Comparison of ENCODE assay signal across 9 cellular contexts in genomic region chr14:75127903-75128595, GRCh38. TPM values are rescaled to one million over a fixed set of nuclear protein-coding genes. Genes with fewer than 3 reads are reported as not detected.
DNase-seq lines count a peak whose midpoint lies in the region; ATAC-seq and TF ChIP-seq lines count a peak whose summit lies in the region.
"Had no signal": no experiment of that assay in that cellular context is flagged by ENCODE, and none has a peak within 500 bp of the region (broad histone marks: within the 10 kb centered on the region; RNA-seq: fewer than 3 reads in every experiment).

No MANE protein-coding gene starts in this region.

- peaks cover 33% of the 10 kb centered on the region for H3K36me3 Mint-ChIP-seq in activated CD4-positive, alpha-beta T cell treated with anti-CD3 and anti-CD28 coated beads, Interleukin-2, amount 10 ng/mL, durations not matched to agents 24 days and 14 days (ENCODE audit: low read depth)
- peaks cover 21% of the 10 kb centered on the region for H3K36me3 Mint-ChIP-seq in activated CD8-positive, alpha-beta T cell treated with anti-CD3 and anti-CD28 coated beads for 36 hours (ENCODE audit: low read depth)

- H3K4me3 Mint-ChIP-seq in activated CD4-positive, alpha-beta T cell treated with anti-CD3 and anti-CD28 coated beads, Interleukin-2, amount 10 ng/mL, durations not matched to agents 24 days and 14 days, result peak overlapping the region; percentile 97
- H3K4me3 Mint-ChIP-seq in activated CD8-positive, alpha-beta T cell treated with anti-CD3 and anti-CD28 coated beads for 36 hours, result peak overlapping the region; percentile 99

- peaks cover 35% of the 10 kb centered on the region for H3K4me1 Mint-ChIP-seq in activated CD4-positive, alpha-beta T cell treated with anti-CD3 and anti-CD28 coated beads, Interleukin-2, amount 10 ng/mL, durations not matched to agents 24 days and 14 days
- peaks cover 41% of the 10 kb centered on the region for H3K4me1 Mint-ChIP-seq in activated CD8-positive, alpha-beta T cell treated with anti-CD3 and anti-CD28 coated beads for 36 hours (ENCODE audit: low read depth)

- no peak overlapping the region for H3K27ac ChIP-seq in iPS-20b (ENCODE audit: low read length)
- no peak overlapping the region for H3K27ac ChIP-seq in subcutaneous abdominal adipose tissue (ENCODE audit: low read depth, low read length)

- no peaks in the 10 kb centered on the region for H3K9me3 Mint-ChIP-seq in activated CD4-positive, alpha-beta T cell treated with anti-CD3 and anti-CD28 coated beads, Interleukin-2, amount 10 ng/mL, durations not matched to agents 24 days and 14 days
- no peaks in the 10 kb centered on the region for H3K9me3 Mint-ChIP-seq in activated CD8-positive, alpha-beta T cell treated with anti-CD3 and anti-CD28 coated beads for 36 hours

- H3K9me3 ChIP-seq in iPS-20b (ENCODE audit: insufficient read depth, low read depth, low read length) (no peaks in the 10 kb centered on the region), subcutaneous abdominal adipose tissue (ENCODE audit: control insufficient read depth in 5 of 5, low read length in 5 of 5) (no peaks in the 10 kb centered on the region)

- TF ChIP-seq CTCF in activated CD8-positive, alpha-beta T cell treated with anti-CD3 and anti-CD28 coated beads for 36 hours (IDR thresholded peaks at IDR 0.05), result no peak

- DNase-seq in activated CD4-positive, alpha-beta T cell treated with anti-CD3 and anti-CD28 coated beads, Interleukin-2, amount 10 ng/mL, durations not matched to agents 24 days and 14 days, result no peak
- DNase-seq in activated CD4-positive, alpha-beta T cell treated with anti-CD3 and anti-CD28 coated beads for 4 hours, result no peak
- DNase-seq in activated CD8-positive, alpha-beta T cell treated with anti-CD3 and anti-CD28 coated beads for 36 hours, result no peak
- DNase-seq in HuH-7.5 (ENCODE audit: low spot score), result no peak
- DNase-seq: activated gamma-delta T cell treated with Interleukin-2 at 50 U/mL for 16 hours had no signal

- H3K9ac ChIP-seq in iPS-20b (ENCODE audit: low read depth, low read length), result peak overlapping the region; percentile 93; the same call in 1 of the 2 replicates
- peak overlapping the region in 4 of 5 donors; percentile 21 to 95 (median 86) for H3K9ac ChIP-seq in subcutaneous abdominal adipose tissue (ENCODE audit: low read length in 5 of 5)

- no peaks in the 10 kb centered on the region for H3K27me3 ChIP-seq in iPS-20b (ENCODE audit: insufficient read depth, low read length)
- no peaks in the 10 kb centered on the region for H3K27me3 ChIP-seq in subcutaneous abdominal adipose tissue (ENCODE audit: control insufficient read depth in 5 of 5, insufficient read depth in 4 of 5, low read length in 5 of 5)

- peaks cover 10% of the 10 kb centered on the region; the same call in 1 of the 2 replicates for H3K4me1 ChIP-seq in iPS-20b (ENCODE audit: insufficient read depth, low read length)
- H3K4me1 ChIP-seq in subcutaneous abdominal adipose tissue (ENCODE audit: control insufficient read depth in 5 of 5, insufficient read depth in 5 of 5, low read length in 5 of 5), result peaks cover 0 to 40% (median 39%) of the 10 kb centered on the region in 5 donors

- H3K27me3 Mint-ChIP-seq in activated CD4-positive, alpha-beta T cell treated with anti-CD3 and anti-CD28 coated beads, Interleukin-2, amount 10 ng/mL, durations not matched to agents 24 days and 14 days, result no peaks in the 10 kb centered on the region
- H3K27me3 Mint-ChIP-seq in activated CD8-positive, alpha-beta T cell treated with anti-CD3 and anti-CD28 coated beads for 36 hours, result no peaks in the 10 kb centered on the region

- CTCF ChIA-PET in activated CD8-positive, alpha-beta T cell treated with anti-CD3 and anti-CD28 coated beads for 36 hours (lab: Charles Lee), result interaction anchor here (0.6 to 5.4 kb wide), 8 partner anchors 9 to 381 kb away, joined by 3 to 99 read pairs (median 4); no protein-coding TSS in a partner anchor

- peak overlapping the region; percentile 93 for H3K4me3 ChIP-seq in iPS-20b (ENCODE audit: low read length)
- peak overlapping the region in 4 of 5 donors; percentile 84 to 93 (median 88) for H3K4me3 ChIP-seq in subcutaneous abdominal adipose tissue (ENCODE audit: low read depth in 1 of 5, low read length in 5 of 5)

- no peak for ATAC-seq in activated CD8-positive, alpha-beta T cell treated with anti-CD3 and anti-CD28 coated beads for 36 hours
- ATAC-seq in GM18873 (IDR thresholded peaks at IDR 0.05; ENCODE audit: low FRiP score, unreplicated experiment), result no peak
- ATAC-seq in HG03135 (IDR thresholded peaks at IDR 0.05; ENCODE audit: unreplicated experiment), result no peak

- intact Hi-C loops in activated CD4-positive, alpha-beta T cell treated with anti-CD3 and anti-CD28 coated beads, Interleukin-2, amount 10 ng/mL, durations not matched to agents 24 days and 14 days (cut with micrococcal nuclease), result loop anchor here (1.0 to 10.0 kb wide), 7 partner anchors 48 to 1027 kb away; partner anchors contain the start of genes ACYP1, ERG28, GPATCH2L and TMED10
- intact Hi-C loops in activated CD8-positive, alpha-beta T cell treated with anti-CD3 and anti-CD28 coated beads for 36 hours (cut with micrococcal nuclease), result loop anchor here (5.0 kb wide), 1 partner anchor 119 kb away; no protein-coding TSS in a partner anchor

- H3K36me3 ChIP-seq in iPS-20b (ENCODE audit: insufficient read depth, low read depth, low read length) (peaks cover 13% of the 10 kb centered on the region; the same call in 1 of the 2 replicates), subcutaneous abdominal adipose tissue (ENCODE audit: control insufficient read depth in 5 of 5, insufficient read depth in 5 of 5, low read length in 5 of 5) (peaks cover 0 to 5% (median 0%) of the 10 kb centered on the region in 5 donors)

- peak overlapping the region; percentile 98 for H3K27ac Mint-ChIP-seq in activated CD4-positive, alpha-beta T cell treated with anti-CD3 and anti-CD28 coated beads, Interleukin-2, amount 10 ng/mL, durations not matched to agents 24 days and 14 days
- H3K27ac Mint-ChIP-seq in activated CD8-positive, alpha-beta T cell treated with anti-CD3 and anti-CD28 coated beads for 36 hours, result peak overlapping the region; percentile 99

- POLR2A ChIA-PET in activated CD8-positive, alpha-beta T cell treated with anti-CD3 and anti-CD28 coated beads for 36 hours (lab: Charles Lee), result interaction anchor here (1.1 to 2.5 kb wide), 2 partner anchors 123 to 171 kb away, joined by 6 to 8 read pairs; no protein-coding TSS in a partner anchor

RNA-seq across cellular contexts. Expression of gene NEK9, which starts 1.2 kb away (rescaled TPM):
- total RNA-seq in activated CD4-positive, alpha-beta T cell treated with anti-CD3 and anti-CD28 coated beads, Interleukin-2, amount 10 ng/mL, durations not matched to agents 24 days and 14 days, result 66.6 and 68.8 TPM in 2 replicates
- 10 to 100 TPM; 54.9 to 59.5 TPM for total RNA-seq in activated CD8-positive, alpha-beta T cell treated with anti-CD3 and anti-CD28 coated beads for 36 hours

RNA-seq across cellular contexts. Expression of gene TMED10, which starts 48.4 kb away (rescaled TPM):
- total RNA-seq in activated CD4-positive, alpha-beta T cell treated with anti-CD3 and anti-CD28 coated beads, Interleukin-2, amount 10 ng/mL, durations not matched to agents 24 days and 14 days, result 192 and 200 TPM in 2 replicates
- 100 to 1,000 TPM; 173 to 179 TPM for total RNA-seq in activated CD8-positive, alpha-beta T cell treated with anti-CD3 and anti-CD28 coated beads for 36 hours

RNA-seq across cellular contexts. Expression of gene ZC2HC1C, which starts 58.6 kb away (rescaled TPM):
- 0.82 and 1.6 TPM in 2 replicates for total RNA-seq in activated CD4-positive, alpha-beta T cell treated with anti-CD3 and anti-CD28 coated beads, Interleukin-2, amount 10 ng/mL, durations not matched to agents 24 days and 14 days
- under 1 TPM; 0.41 to 0.45 TPM for total RNA-seq in activated CD8-positive, alpha-beta T cell treated with anti-CD3 and anti-CD28 coated beads for 36 hours
